Comparison of ENCODE assay signal across 8 cellular contexts in the genomic region with DNA sequence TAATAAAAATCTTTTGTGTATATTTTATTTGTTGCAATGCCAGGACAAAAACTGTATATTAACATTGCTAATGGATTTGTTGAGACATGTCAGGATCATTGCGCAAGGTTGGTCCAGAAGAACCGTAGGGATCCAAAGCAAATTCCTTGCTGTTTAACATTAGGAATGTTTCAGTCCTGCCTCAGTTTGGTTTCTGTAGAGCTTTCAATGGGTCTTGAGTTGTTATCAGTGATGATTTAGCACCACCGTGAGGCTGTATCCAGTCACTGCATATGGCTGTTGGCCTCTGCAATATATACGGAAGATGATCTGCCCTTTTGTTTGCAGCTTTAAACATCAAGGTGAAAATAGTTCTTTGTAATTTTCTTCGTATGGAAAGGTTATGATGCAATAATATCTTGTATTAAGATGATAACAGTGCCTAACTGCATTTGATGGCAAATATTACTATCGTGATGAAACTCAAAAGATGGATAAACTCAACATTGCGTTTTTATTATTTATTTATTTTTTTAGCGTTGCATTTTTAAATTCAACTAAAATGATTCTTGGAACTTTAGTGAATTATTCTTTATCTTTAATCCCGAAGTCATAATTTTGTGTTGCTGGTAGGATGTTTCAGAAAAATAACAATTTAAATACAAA.
DNase-seq lines count a peak whose midpoint lies in the region; ATAC-seq and TF ChIP-seq lines count a peak whose summit lies in the region.

No MANE protein-coding gene starts in this region.

- no peaks in the 10 kb centered on the region for H4K20me1 ChIP-seq in PC-9 (ENCODE audit: insufficient read depth)
- H4K20me1 ChIP-seq in smooth muscle cell (ENCODE audit: low read depth), result no peaks in the 10 kb centered on the region

- peak; percentile 61 for ATAC-seq in GM21529 (IDR thresholded peaks at IDR 0.05; ENCODE audit: unreplicated experiment)

- intact Hi-C loops in PC-9 (cut with micrococcal nuclease; ENCODE audit: unreplicated experiment), result loop anchor here (2.0 to 10.0 kb wide), 4 partner anchors 88 to 626 kb away; partner anchors contain the start of gene ARHGAP5

- POLR2A ChIA-PET in PC-9 (lab: Charles Lee; ENCODE audit: unreplicated experiment), result interaction anchor here (0.6 kb wide), 1 partner anchor 484 kb away, joined by 14 read pairs; no protein-coding TSS in a partner anchor

- no peak overlapping the region for H3K4me2 ChIP-seq in PC-9
- peak overlapping the region; percentile 67 for H3K4me2 ChIP-seq in smooth muscle cell

- 25% methylated on average over 9 of the region's 9 CpGs for WGBS in smooth muscle cell (ENCODE audit: low lambda C conversion rate)

- TF ChIP-seq CTCF in LNCaP clone FGC (IDR thresholded peaks at IDR 0.05; ENCODE audit: control insufficient read depth, extremely low read depth, insufficient read depth) (peak; percentile 95), PC-9 (conservative IDR thresholded peaks at IDR 0.05) (peak; percentile 90), smooth muscle cell (IDR thresholded peaks at IDR 0.05; ENCODE audit: borderline replicate concordance, insufficient read depth, poor library complexity, severe bottlenecking) (peak; percentile 95)

- no peak overlapping the region for H3K9ac ChIP-seq in smooth muscle cell (ENCODE audit: low read depth)

- peak; percentile 73 for DNase-seq in Daoy (ENCODE audit: low read depth)
- DNase-seq in LNCaP clone FGC (ENCODE audit: low read depth), result peak; percentile 65
- peak; percentile 45 to 47 for DNase-seq in PC-9
- DNase-seq in brain pericyte (ENCODE audit: low read depth, low spot score), result peak; percentile 47
- peak; percentile 71 for DNase-seq in iPS-NIHi11 (ENCODE audit: low spot score)
- DNase-seq in smooth muscle cell (lab: John Stamatoyannopoulos, UW; ENCODE audit: unreplicated experiment), result no peak
- no peak for DNase-seq in activated gamma-delta T cell (lab: John Stamatoyannopoulos, UW)

- no peaks in the 10 kb centered on the region for H3K9me3 ChIP-seq in PC-9 (ENCODE audit: insufficient read depth, low read depth)
- no peaks in the 10 kb centered on the region for H3K9me3 ChIP-seq in smooth muscle cell (replicated peaks; ENCODE audit: low read depth)

- H3K36me3 ChIP-seq in PC-9 (ENCODE audit: low read depth) (no peaks in the 10 kb centered on the region), smooth muscle cell (ENCODE audit: low read depth) (no peaks in the 10 kb centered on the region)

- H3F3A ChIP-seq in PC-9 (ENCODE audit: insufficient read depth, low read depth) (no peaks in the 10 kb centered on the region), smooth muscle cell (ENCODE audit: low read depth) (peaks cover 5% of the 10 kb centered on the region)

- no peak overlapping the region for H3K27ac ChIP-seq in PC-9
- peak overlapping the region; percentile 82 for H3K27ac ChIP-seq in smooth muscle cell (ENCODE audit: low read depth)

- no peak overlapping the region for H2AFZ ChIP-seq in PC-9
- no peak overlapping the region for H2AFZ ChIP-seq in smooth muscle cell (ENCODE audit: low read depth)

- H3K4me1 ChIP-seq in PC-9 (replicated peaks; ENCODE audit: insufficient read depth), result no peaks in the 10 kb centered on the region
- H3K4me1 ChIP-seq in smooth muscle cell (ENCODE audit: low read depth), result peaks cover 18% of the 10 kb centered on the region

- H3K9me2 ChIP-seq in PC-9 (ENCODE audit: insufficient read depth), result no peaks in the 10 kb centered on the region

- H3K4me3 ChIP-seq in LNCaP clone FGC (ENCODE audit: low read depth, low read length), result no peak overlapping the region
- H3K4me3 ChIP-seq in PC-9, result no peak overlapping the region
- H3K4me3 ChIP-seq in smooth muscle cell, result no peak overlapping the region

- H3K27me3 ChIP-seq in PC-9 (ENCODE audit: insufficient read depth, low read depth), result no peaks in the 10 kb centered on the region
- no peaks in the 10 kb centered on the region for H3K27me3 ChIP-seq in smooth muscle cell (ENCODE audit: low read depth)

- BruUV-seq in PC-9 (replicated peaks; lab: Mats Ljungman, UMichigan), result no TSS peak

- H3K79me2 ChIP-seq in PC-9 (ENCODE audit: low read depth) (no peaks in the 10 kb centered on the region), smooth muscle cell (ENCODE audit: low read depth) (no peaks in the 10 kb centered on the region)

- CTCF ChIA-PET in PC-9 (lab: Charles Lee), result no interaction called here

Comparison
In these comparisons a context has a peak if more than half of its experiments do, and no peak if none do; other contexts are left out.
1. DNase-seq: peak in Daoy (single experiment), LNCaP clone FGC (single experiment), PC-9 (2 of 2), brain pericyte (single experiment) and iPS-NIHi11 (single experiment); none in smooth muscle cell (single experiment) and activated gamma-delta T cell (single experiment).
2. Peak in every context shown above with its lines, with median percentiles within 50 percentile points of each other: CTCF ChIP-seq.